In genomic region chr10:11532329-11532728, GRCh38 we compare ENCODE assay signal across 15 cellular contexts.
DNase-seq lines count a peak whose midpoint lies in the region; ATAC-seq, FAIRE-seq and TF ChIP-seq lines count a peak whose summit lies in the region.
"Had no signal": no experiment of that assay in that cellular context is flagged by ENCODE, and none has a peak within 500 bp of the region (broad histone marks: within the 10 kb centered on the region; RNA-seq: fewer than 3 reads in every experiment).

No MANE protein-coding gene starts in this region.

- in situ Hi-C loops in K562 (cut with MboI), result no loop called here

- intact Hi-C loops in activated naive CD4-positive, alpha-beta T cell treated with anti-CD3 and anti-CD28 coated beads for 36 hours (cut with micrococcal nuclease), result no loop called here
- intact Hi-C loops in K562 (cut with micrococcal nuclease) (no loop called here), right cardiac atrium (cut with DNase I) (no loop called here)

- no peak overlapping the region for H3K4ac ChIP-seq in trophoblast cell (ENCODE audit: low read depth, low read length)

- no peak for TF ChIP-seq CTCF in K562 (IDR thresholded peaks at IDR 0.05 in 2 of 3, conservative IDR thresholded peaks at IDR 0.05 in 1 of 3; ENCODE audit: insufficient read depth in 2 of 3, low read depth in 1 of 3, low read length in 3 of 3)
- no peak for TF ChIP-seq CTCF in RWPE1 (conservative IDR thresholded peaks at IDR 0.05; ENCODE audit: low read depth)

- no peak for FAIRE-seq in K562 (lab: Jason Lieb, UNC)
- FAIRE-seq: frontal cortex had no signal

- H2BK5ac ChIP-seq in trophoblast cell (ENCODE audit: low read depth, low read length, poor library complexity), result no peak overlapping the region

- no peak overlapping the region for H4K91ac ChIP-seq in trophoblast cell (ENCODE audit: low read depth, low read length)

- H4K12ac ChIP-seq in trophoblast cell (ENCODE audit: low read depth, low read length), result no peak overlapping the region

- peaks cover under 1% of the 10 kb centered on the region; the same call in 1 of the 3 replicates for H3K36me3 ChIP-seq in K562 (ENCODE audit: control insufficient read depth, insufficient read depth, low read length)
- H3K36me3 ChIP-seq in trophoblast cell (ENCODE audit: control insufficient read depth in 1 of 2, insufficient read depth in 2 of 2, low read length in 2 of 2), result no peaks in the 10 kb centered on the region

- no peak overlapping the region for H3K14ac ChIP-seq in trophoblast cell (ENCODE audit: low read length)

- ATAC-seq in K562 (no peak), right cardiac atrium (peak; percentile 47 to 69)
- no peak for ATAC-seq in stimulated activated memory B cell treated with anti-CD40 and anti-IgM and Interleukin-4, amounts not matched to agents 10 μg/mL and 1 μg/mL and 100 μg/mL, for 72 hours
- ATAC-seq: natural killer cell treated with Interleukin-12 subunit alpha and Interleukin-12 subunit beta and Interleukin-15 and Interleukin-18, amount 100 ng/mL, for 72 hours had no signal

- H4K8ac ChIP-seq in trophoblast cell (ENCODE audit: low read depth, low read length), result no peak overlapping the region

- H3K27ac Mint-ChIP-seq in activated naive CD4-positive, alpha-beta T cell treated with anti-CD3 and anti-CD28 coated beads for 36 hours, result no peak overlapping the region
- H3K27ac Mint-ChIP-seq in stimulated activated memory B cell treated with anti-CD40 and anti-IgM and Interleukin-4, amounts not matched to agents 10 μg/mL and 1 μg/mL and 100 μg/mL, for 72 hours, result peak overlapping the region; percentile 79
- H3K27ac Mint-ChIP-seq: activated naive CD4-positive, alpha-beta T cell treated with anti-CD3 and anti-CD28 coated beads, Interleukin-2, amount 50 U/mL, for 72 hours; natural killer cell treated with Interleukin-12 subunit alpha and Interleukin-12 subunit beta and Interleukin-15 and Interleukin-18, amount 100 ng/mL, for 72 hours had no signal

- no peaks in the 10 kb centered on the region for H3K36me3 Mint-ChIP-seq in activated naive CD4-positive, alpha-beta T cell treated with anti-CD3 and anti-CD28 coated beads for 36 hours (ENCODE audit: low read depth)
- H3K36me3 Mint-ChIP-seq in stimulated activated memory B cell treated with anti-CD40 and anti-IgM and Interleukin-4, amounts not matched to agents 10 μg/mL and 1 μg/mL and 100 μg/mL, for 72 hours, result no peaks in the 10 kb centered on the region
- H3K36me3 Mint-ChIP-seq: activated naive CD4-positive, alpha-beta T cell treated with anti-CD3 and anti-CD28 coated beads, Interleukin-2, amount 50 U/mL, for 72 hours; natural killer cell treated with Interleukin-12 subunit alpha and Interleukin-12 subunit beta and Interleukin-15 and Interleukin-18, amount 100 ng/mL, for 72 hours had no signal

- WGBS in K562 (ENCODE audit: insufficient coverage, low coverage, missing lambda C conversion rate), result 78% methylated on average over 4 of the region's 4 CpGs
- WGBS in right cardiac atrium, result 50% methylated on average over 4 of the region's 4 CpGs
- no CpG with 5 or more reads among the region's 4 CpGs for WGBS in trophoblast cell (ENCODE audit: extremely low coverage, insufficient coverage, insufficient read length)

- H3K27ac ChIP-seq in K562 (ENCODE audit: extremely low read depth, low read depth, low read length) (no peak overlapping the region), right cardiac atrium (ENCODE audit: low read length) (no peak overlapping the region), trophoblast cell (ENCODE audit: low read depth, low read length) (no peak overlapping the region), RWPE1 (no peak overlapping the region)

- H4K20me1 ChIP-seq in K562 (replicated peaks; ENCODE audit: control insufficient read depth, insufficient read depth, low read length), result peaks cover 14% of the 10 kb centered on the region; the same call in 1 of the 2 replicates

- H3K4me2 ChIP-seq in K562 (ENCODE audit: insufficient read depth, low read length) (no peak overlapping the region), trophoblast cell (ENCODE audit: low read length) (no peak overlapping the region)

- H3K4me3 Mint-ChIP-seq in activated naive CD4-positive, alpha-beta T cell treated with anti-CD3 and anti-CD28 coated beads for 36 hours, result peak overlapping the region; percentile 6
- peak overlapping the region; percentile 62 for H3K4me3 Mint-ChIP-seq in stimulated activated memory B cell treated with anti-CD40 and anti-IgM and Interleukin-4, amounts not matched to agents 10 μg/mL and 1 μg/mL and 100 μg/mL, for 72 hours
- H3K4me3 Mint-ChIP-seq: natural killer cell treated with Interleukin-12 subunit alpha and Interleukin-12 subunit beta and Interleukin-15 and Interleukin-18, amount 100 ng/mL, for 72 hours had no signal

- no peak overlapping the region for H2BK12ac ChIP-seq in trophoblast cell (ENCODE audit: low read length)

- no peak overlapping the region for H2BK120ac ChIP-seq in trophoblast cell (ENCODE audit: insufficient read depth, low read length, poor library complexity)

- peaks cover 92% of the 10 kb centered on the region for H3K79me2 ChIP-seq in K562 (ENCODE audit: control insufficient read depth, insufficient read depth, low read length)
- H3K79me2 ChIP-seq in trophoblast cell (ENCODE audit: control insufficient read depth, insufficient read depth, low read length, poor library complexity), result no peaks in the 10 kb centered on the region

- peaks cover 29% of the 10 kb centered on the region for H3K4me1 Mint-ChIP-seq in activated naive CD4-positive, alpha-beta T cell treated with anti-CD3 and anti-CD28 coated beads for 36 hours (ENCODE audit: low read depth)
- H3K4me1 Mint-ChIP-seq in stimulated activated memory B cell treated with anti-CD40 and anti-IgM and Interleukin-4, amounts not matched to agents 10 μg/mL and 1 μg/mL and 100 μg/mL, for 72 hours, result peaks cover 82% of the 10 kb centered on the region

- no peak for TF ChIP-seq RAD21 in K562 (CRISPR knock-in tag; conservative IDR thresholded peaks at IDR 0.05 in 1 of 2, IDR thresholded peaks at IDR 0.05 in 1 of 2)

- no peaks in the 10 kb centered on the region for H3K27me3 ChIP-seq in K562 (ENCODE audit: control insufficient read depth in 2 of 2, insufficient read depth in 2 of 2, low read length in 2 of 2)
- H3K27me3 ChIP-seq in right cardiac atrium (ENCODE audit: control insufficient read depth, insufficient read depth), result no peaks in the 10 kb centered on the region
- H3K27me3 ChIP-seq in trophoblast cell (ENCODE audit: insufficient read depth, low read length), result no peaks in the 10 kb centered on the region

- TF ChIP-seq EP300 in K562 (IDR thresholded peaks at IDR 0.05; ENCODE audit: low read length), result no peak

- TF ChIP-seq POLR2A in K562 (conservative IDR thresholded peaks at IDR 0.05), result no peak

- no TSS peak for BruUV-seq in K562 (replicated peaks; lab: Mats Ljungman, UMichigan)

- H3K27me3 Mint-ChIP-seq in activated naive CD4-positive, alpha-beta T cell treated with anti-CD3 and anti-CD28 coated beads for 36 hours (ENCODE audit: low read depth), result no peaks in the 10 kb centered on the region
- no peaks in the 10 kb centered on the region for H3K27me3 Mint-ChIP-seq in stimulated activated memory B cell treated with anti-CD40 and anti-IgM and Interleukin-4, amounts not matched to agents 10 μg/mL and 1 μg/mL and 100 μg/mL, for 72 hours

- no peaks in the 10 kb centered on the region for H3K79me1 ChIP-seq in trophoblast cell (ENCODE audit: low read length)

- H3K18ac ChIP-seq in trophoblast cell (ENCODE audit: low read length), result no peak overlapping the region

- no peak overlapping the region for H2AK5ac ChIP-seq in trophoblast cell (ENCODE audit: low read length)

- H3K4me1 ChIP-seq in K562 (replicated peaks in 1 of 2; ENCODE audit: control insufficient read depth in 2 of 2, insufficient read depth in 2 of 2, low read length in 2 of 2) (peaks cover 0 to 9% of the 10 kb centered on the region in 2 experiments; a peak in 3 of 5 replicates), right cardiac atrium (ENCODE audit: control insufficient read depth, insufficient read depth, low read length) (no peaks in the 10 kb centered on the region), trophoblast cell (ENCODE audit: control insufficient read depth in 1 of 2, insufficient read depth in 2 of 2, low read length in 2 of 2) (no peaks in the 10 kb centered on the region)
- H3K4me1 ChIP-seq: Caco-2 had no signal

- H3K4me3 ChIP-seq in K562 (no peak overlapping the region), right cardiac atrium (ENCODE audit: low read length) (peak overlapping the region; percentile 35), trophoblast cell (ENCODE audit: low read depth, low read length) (no peak overlapping the region)

- no peaks in the 10 kb centered on the region for H3K9me1 ChIP-seq in K562 (ENCODE audit: control insufficient read depth, insufficient read depth, low read length)

- H2AFZ ChIP-seq in K562 (ENCODE audit: low read depth, low read length) (no peak overlapping the region), trophoblast cell (ENCODE audit: insufficient read depth, low read length, poor library complexity) (no peak overlapping the region)

- H3K23ac ChIP-seq in trophoblast cell (ENCODE audit: low read length), result no peak overlapping the region

- CTCF ChIA-PET in activated naive CD4-positive, alpha-beta T cell treated with anti-CD3 and anti-CD28 coated beads for 36 hours (lab: Charles Lee), result interaction anchor here (1.1 to 1.8 kb wide), 4 partner anchors 15 to 46 kb away, joined by 4 to 7 read pairs (median 4); no protein-coding TSS in a partner anchor
- CTCF ChIA-PET in K562 (lab: Yijun Ruan, JAX; ENCODE audit: low intra/inter-chr PET ratio) (no interaction called here), RWPE1 (lab: Yijun Ruan, JAX) (no interaction called here)

- H3K9ac ChIP-seq in K562 (ENCODE audit: insufficient read depth in 1 of 2, low read depth in 2 of 2, low read length in 2 of 2) (no peak overlapping the region), trophoblast cell (ENCODE audit: low read length) (no peak overlapping the region)

- no peaks in the 10 kb centered on the region for H3K9me3 Mint-ChIP-seq in activated naive CD4-positive, alpha-beta T cell treated with anti-CD3 and anti-CD28 coated beads for 36 hours
- no peaks in the 10 kb centered on the region for H3K9me3 Mint-ChIP-seq in stimulated activated memory B cell treated with anti-CD40 and anti-IgM and Interleukin-4, amounts not matched to agents 10 μg/mL and 1 μg/mL and 100 μg/mL, for 72 hours
- H3K9me3 Mint-ChIP-seq: activated naive CD4-positive, alpha-beta T cell treated with anti-CD3 and anti-CD28 coated beads, Interleukin-2, amount 50 U/mL, for 72 hours; natural killer cell treated with Interleukin-12 subunit alpha and Interleukin-12 subunit beta and Interleukin-15 and Interleukin-18, amount 100 ng/mL, for 72 hours had no signal

- no peak for DNase-seq in activated naive CD4-positive, alpha-beta T cell treated with anti-CD3 and anti-CD28 coated beads for 36 hours
- DNase-seq in activated naive CD4-positive, alpha-beta T cell (lab: John Stamatoyannopoulos, UW), result no peak
- DNase-seq in K562 (ENCODE audit: extremely low read depth in 1 of 4, low spot score in 3 of 4) (no peak), right cardiac atrium (no peak), trophoblast cell (no peak), RWPE1 (ENCODE audit: low spot score) (no peak), GF-D8 (lab: John Stamatoyannopoulos, UW) (no peak)
- DNase-seq: 8988T, Caco-2, dermis blood vessel endothelial cell, NCI-H446 had no signal

- H3K9me3 ChIP-seq in K562 (replicated peaks; ENCODE audit: control insufficient read depth, insufficient read depth, low read depth, low read length) (no peaks in the 10 kb centered on the region), right cardiac atrium (ENCODE audit: control insufficient read depth, low read length) (no peaks in the 10 kb centered on the region), trophoblast cell (ENCODE audit: insufficient read depth, low read depth, low read length) (no peaks in the 10 kb centered on the region)
- H3K9me3 ChIP-seq: Caco-2 had no signal

- POLR2A ChIA-PET in K562 (lab: Yijun Ruan, JAX) (interaction anchor here (0.6 to 2.7 kb wide), 2 partner anchors 11 to 28 kb away, joined by 3 to 14 read pairs; no protein-coding TSS in a partner anchor), RWPE1 (lab: Yijun Ruan, JAX; ENCODE audit: low non-redundant PET) (no interaction called here)

Comparison
In these comparisons a context has a peak if more than half of its experiments do, and no peak if none do; other contexts are left out.
1. ATAC-seq: peak in right cardiac atrium (2 of 2); none in K562 (single experiment) and stimulated activated memory B cell treated with anti-CD40 and anti-IgM and Interleukin-4, amounts not matched to agents 10 μg/mL and 1 μg/mL and 100 μg/mL, for 72 hours (single experiment).